ENCODE assay signal across 8 cellular contexts in genomic region chr4:137861682-137862081, GRCh38.
DNase-seq lines count a peak whose midpoint lies in the region; ATAC-seq, FAIRE-seq and TF ChIP-seq lines count a peak whose summit lies in the region.

No MANE protein-coding gene starts in this region.

- peak; percentile 97 for FAIRE-seq in A204.1 (lab: Jason Lieb, UNC)

- no peak overlapping the region for H3K27ac ChIP-seq in SU-DHL-6 (ENCODE audit: low read depth, low read length)

- DNase-seq in GM06990 (ENCODE audit: extremely low read depth, insufficient read length) (no peak), glomerular visceral epithelial cell (ENCODE audit: extremely low spot score) (peak; percentile 13), GOT3 (lab: John Stamatoyannopoulos, UW) (no peak), 8988T (no peak), NCI-H1436 treated with DMSO at 0.1 percent for 48 hours (lab: John Stamatoyannopoulos, UW) (no peak)

- peak; percentile 32 for TF ChIP-seq CTCF in GM06990 (IDR thresholded peaks at IDR 0.05; ENCODE audit: insufficient read depth, low read length, poor library complexity, severe bottlenecking)
- TF ChIP-seq CTCF in SU-DHL-6 (IDR thresholded peaks at IDR 0.05; ENCODE audit: insufficient read depth, low read length, poor library complexity, severe bottlenecking), result no peak

- no peak overlapping the region for H3K4me2 ChIP-seq in SU-DHL-6 (ENCODE audit: low read depth, low read length, poor library complexity, severe bottlenecking)

- H3K9me2 ChIP-seq in SU-DHL-6 (replicated peaks; ENCODE audit: insufficient read depth, low read length), result no peaks in the 10 kb centered on the region

- no peaks in the 10 kb centered on the region for H3K9me3 ChIP-seq in SU-DHL-6 (ENCODE audit: insufficient read depth, low read length)

- H3K27me3 ChIP-seq in GM06990 (replicated peaks; ENCODE audit: control insufficient read depth, insufficient read depth, low read length) (no peaks in the 10 kb centered on the region), SU-DHL-6 (ENCODE audit: low read length) (no peaks in the 10 kb centered on the region)

- H3F3A ChIP-seq in SU-DHL-6 (ENCODE audit: insufficient read depth), result no peaks in the 10 kb centered on the region

- peak overlapping the region; percentile 64 for H2AFZ ChIP-seq in SU-DHL-6 (ENCODE audit: low read depth, low read length, severe bottlenecking)

- H3K9ac ChIP-seq in SU-DHL-6 (ENCODE audit: low read length), result no peak overlapping the region

- H3K36me3 ChIP-seq in GM06990 (ENCODE audit: control insufficient read depth, insufficient read depth, low read length), result no peaks in the 10 kb centered on the region
- H3K36me3 ChIP-seq in SU-DHL-6 (ENCODE audit: low read length), result no peaks in the 10 kb centered on the region

- ATAC-seq in HG02981 (IDR thresholded peaks at IDR 0.05; ENCODE audit: unreplicated experiment), result no peak

- H3K79me2 ChIP-seq in SU-DHL-6 (ENCODE audit: insufficient read depth, low read length), result no peaks in the 10 kb centered on the region

- no peaks in the 10 kb centered on the region for H4K20me1 ChIP-seq in SU-DHL-6 (ENCODE audit: low read depth, low read length)

- H3K4me3 ChIP-seq in GM06990 (replicated peaks; ENCODE audit: low read depth, low read length), result no peak overlapping the region
- no peak overlapping the region for H3K4me3 ChIP-seq in SU-DHL-6 (ENCODE audit: insufficient read depth, low read length, poor library complexity, severe bottlenecking)
